ENCODE assay signal across 2 cellular contexts in genomic region chr9:131348631-131349521, GRCh38.
TF ChIP-seq lines count a peak whose summit lies in the region.

No MANE protein-coding gene starts in this region.

TF ChIP-seq in HepG2, 621 proteins besides CTCF, POLR2A, EP300 and RAD21 (continued from another document):
- 0 out of 2 replicates have a peak, but pooled peaks have one; percentile 13 for TF ChIP-seq NR2F6 (IDR thresholded peaks at IDR 0.05)
- no peak for TF ChIP-seq NR2F6 (CRISPR knock-in tag; IDR thresholded peaks at IDR 0.05)
TF ChIP-seq in HepG2: peak in this region for 2.

TF ChIP-seq in GM12891, 5 proteins besides CTCF, POLR2A, EP300 and RAD21 (continued from another document):
- TF ChIP-seq SPI1 (IDR thresholded peaks at IDR 0.05; ENCODE audit: low read depth, low read length): no peak
- no peak for TF ChIP-seq TAF1 (IDR thresholded peaks at IDR 0.05; ENCODE audit: low read depth, low read length)
- no peak for TF ChIP-seq POU2F2 (IDR thresholded peaks at IDR 0.05; ENCODE audit: low read depth, low read length)
TF ChIP-seq in GM12891: peak in this region for 0.
